In the genomic region with DNA sequence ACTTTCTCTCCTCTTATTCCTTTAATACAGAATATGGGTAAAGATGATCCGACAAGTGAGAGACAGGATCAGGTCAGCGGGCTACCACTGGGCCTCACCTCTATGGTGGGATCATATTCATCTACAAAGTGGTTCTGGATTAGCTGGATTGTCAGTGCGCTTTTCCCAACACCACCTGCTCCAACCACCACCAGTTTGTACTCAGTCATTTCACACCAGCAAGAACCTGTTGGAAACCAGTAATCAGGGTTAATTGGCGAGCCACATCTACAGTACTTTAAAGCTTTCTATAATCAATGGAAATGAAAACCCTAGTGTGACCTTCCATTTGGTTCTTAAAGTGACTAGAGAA, we compare ENCODE assay signal across 8 cellular contexts. TPM values are rescaled to one million over a fixed set of nuclear protein-coding genes. Genes with fewer than 3 reads are reported as not detected.
DNase-seq lines count a peak whose midpoint lies in the region; ATAC-seq, FAIRE-seq and TF ChIP-seq lines count a peak whose summit lies in the region.

No MANE protein-coding gene starts in this region.

- peak overlapping the region; percentile 97 for H3K4me3 Mint-ChIP-seq in T-helper 17 cell

- peak overlapping the region; percentile 100 for H3K27ac Mint-ChIP-seq in T-helper 17 cell

- H3K27ac ChIP-seq in cardiac muscle cell (peak overlapping the region; percentile 93), right atrium auricular region (peak overlapping the region; percentile 83 to 87), spleen (peak overlapping the region; percentile 89 to 95 (median 92))

- DNase-seq in cardiac muscle cell (ENCODE audit: low read depth in 1 of 2, low spot score in 1 of 2) (no peak), Right ventricle myocardium superior (no peak), T-helper 17 cell (no peak), right atrium auricular region (ENCODE audit: low spot score) (no peak), spleen (no peak), NCI-H1105 treated with DMSO at 0.1 percent for 48 hours (lab: John Stamatoyannopoulos, UW) (no peak), D721Med (ENCODE audit: insufficient read length, low spot score) (no peak)
- no peak for DNase-seq in activated CD8-positive, alpha-beta memory T cell treated with anti-CD3 and anti-CD28 coated beads, Interleukin-2, amount 50 U/mL, for 48 hours

- H3K27me3 Mint-ChIP-seq in T-helper 17 cell = no peaks in the 10 kb centered on the region

- H3K36me3 Mint-ChIP-seq in T-helper 17 cell (ENCODE audit: low read depth) = no peaks in the 10 kb centered on the region

- no peak for FAIRE-seq in D721Med (lab: Jason Lieb, UNC)

- intact Hi-C loops in Right ventricle myocardium superior (cut with DNase I) = no loop called here
- intact Hi-C loops in spleen (cut with DNase I; ENCODE audit: low total_unique reads) = loop anchor here (5.0 to 10.0 kb wide), 2 partner anchors 41 to 131 kb away; a partner anchor contains a TSS

- H3K9me3 ChIP-seq in cardiac muscle cell (ENCODE audit: low read depth) = no peaks in the 10 kb centered on the region
- no peaks in the 10 kb centered on the region for H3K9me3 ChIP-seq in T-helper 17 cell (ENCODE audit: control insufficient read depth, low read length, poor library complexity, severe bottlenecking)
- H3K9me3 ChIP-seq in right atrium auricular region = no peaks in the 10 kb centered on the region
- no peaks in the 10 kb centered on the region for H3K9me3 ChIP-seq in spleen

- peaks cover 45% of the 10 kb centered on the region for H3K36me3 ChIP-seq in cardiac muscle cell
- H3K36me3 ChIP-seq in right atrium auricular region = peaks cover 59% of the 10 kb centered on the region
- peaks cover 0 to 84% (median 58%) of the 10 kb centered on the region in 6 donors for H3K36me3 ChIP-seq in spleen

- no peaks in the 10 kb centered on the region for H3K27me3 ChIP-seq in cardiac muscle cell
- H3K27me3 ChIP-seq in right atrium auricular region = no peaks in the 10 kb centered on the region
- H3K27me3 ChIP-seq in spleen (replicated peaks in 1 of 7) = no peaks in the 10 kb centered on the region

- H3K4me1 ChIP-seq in cardiac muscle cell (ENCODE audit: low read depth) (peaks cover 4% of the 10 kb centered on the region), right atrium auricular region (peaks cover 0 to 21% of the 10 kb centered on the region in 2 donors), spleen (peaks cover 17 to 57% (median 35%) of the 10 kb centered on the region in 6 donors)

- H3K4me3 ChIP-seq in cardiac muscle cell = peak overlapping the region; percentile 97
- H3K4me3 ChIP-seq in right atrium auricular region = peak overlapping the region; percentile 72 to 81
- H3K4me3 ChIP-seq in spleen = peak overlapping the region; percentile 73 to 88 (median 78)

- ATAC-seq in Right ventricle myocardium superior (ENCODE audit: poor library complexity) (no peak), T-helper 17 cell (no peak)

- 46 to 57% (median 50%) methylated on average over 4 of the region's 4 CpGs for WGBS in spleen, 5 donors

- TF ChIP-seq CTCF in cardiac muscle cell (IDR thresholded peaks at IDR 0.05; ENCODE audit: low read depth, low read length) = no peak
- no peak for TF ChIP-seq CTCF in right atrium auricular region (IDR thresholded peaks at IDR 0.05)
- TF ChIP-seq CTCF in spleen (IDR thresholded peaks at IDR 0.05 in 8 of 11, conservative IDR thresholded peaks at IDR 0.05 in 3 of 11) = no peak
- TF ChIP-seq CTCF in D721Med (IDR thresholded peaks at IDR 0.05; ENCODE audit: insufficient read depth, missing control alignments) = no peak

- no peak for TF ChIP-seq POLR2A in spleen (IDR thresholded peaks at IDR 0.05)

- H3K4me1 Mint-ChIP-seq in T-helper 17 cell = peaks cover 19% of the 10 kb centered on the region

RNA-seq across cellular contexts. Expression of a gene that starts 0.6 kb away (rescaled TPM):
- total RNA-seq in cardiac muscle cell (31.9 and 34.4 TPM in 2 replicates), Right ventricle myocardium superior (5.9 TPM), T-helper 17 cell (10 to 100 TPM; 24.3 to 32.5 TPM), right atrium auricular region (10 to 100 TPM in 1 of 2 donors, 1 to 10 TPM in 1; 7.3 to 11.9 TPM), spleen (10 to 100 TPM; 27.0 to 45.3 (median 32.5) TPM)
- polyA plus RNA-seq in cardiac muscle cell (29.2 and 30.0 TPM in 2 replicates), spleen (10 to 100 TPM; 14.0 to 21.0 (median 18.1) TPM)

RNA-seq across cellular contexts. Expression of a gene that starts 20.6 kb away (rescaled TPM):
- total RNA-seq in cardiac muscle cell (not detected in 2 replicates), Right ventricle myocardium superior (not detected), T-helper 17 cell (not detected), right atrium auricular region (not detected), spleen (1 to 10 TPM in 5 of 7 donors, under 1 TPM in 2; 0.28 to 3.1 (median 1.2) TPM)
- polyA plus RNA-seq in cardiac muscle cell (not detected in 2 replicates), spleen (1 to 10 TPM in 1 of 3 donors, under 1 TPM in 2; 0.09 to 1.2 (median 0.52) TPM)

RNA-seq across cellular contexts. Expression of a gene that starts 41.9 kb away (rescaled TPM):
- total RNA-seq in cardiac muscle cell (512 and 569 TPM in 2 replicates), Right ventricle myocardium superior (901 TPM), T-helper 17 cell (100 to 1,000 TPM; 627 to 703 TPM), right atrium auricular region (1,000 to 10,000 TPM in 1 of 2 donors, 100 to 1,000 TPM in 1; 917 to 1,380 TPM), spleen (1,000 to 10,000 TPM in 2 of 7 donors, 100 to 1,000 TPM in 5; 407 to 1,126 (median 475) TPM)
- polyA plus RNA-seq in cardiac muscle cell (190 and 254 TPM in 2 replicates), spleen (100 to 1,000 TPM; 102 to 134 (median 120) TPM)

RNA-seq across cellular contexts. Expression of a gene that starts 46.1 kb away (rescaled TPM):
- total RNA-seq in cardiac muscle cell (1.8 TPM in 2 replicates), Right ventricle myocardium superior (2.6 TPM), T-helper 17 cell (1 to 10 TPM; 1.1 to 5.1 TPM), right atrium auricular region (1 to 10 TPM; 1.2 to 1.8 TPM), spleen (1 to 10 TPM; 1.3 to 3.1 (median 1.9) TPM)
- polyA plus RNA-seq in cardiac muscle cell (1.1 and 2.1 TPM in 2 replicates), spleen (under 1 TPM; 0.28 to 0.29 (median 0.29) TPM)
